In genomic region chr14:94963051-94963450, GRCh38 we compare ENCODE assay signal across 38 cellular contexts.
"Had no signal": no experiment of that assay in that cellular context is flagged by ENCODE, and none has a peak within 500 bp of the region (broad histone marks: within the 10 kb centered on the region; RNA-seq: fewer than 3 reads in every experiment).

No MANE protein-coding gene starts in this region.

- FAIRE-seq: TTC549 had no signal

- H3K36me3 Mint-ChIP-seq: activated CD8-positive, alpha-beta memory T cell treated with anti-CD3 and anti-CD28 coated beads, Interleukin-2, amount 10 ng/mL, durations not matched to agents 7 days and 5 days; activated naive CD4-positive, alpha-beta T cell treated with anti-CD3 and anti-CD28 coated beads, Interleukin-2, amount 10 ng/mL, durations not matched to agents 7 days and 5 days; activated naive CD4-positive, alpha-beta T cell treated with anti-CD3 and anti-CD28 coated beads, Interleukin-2, amount 50 U/mL, for 24 hours; activated naive CD8-positive, alpha-beta T cell; activated naive CD8-positive, alpha-beta T cell treated with anti-CD3 and anti-CD28 coated beads, Interleukin-2, amount 10 ng/mL, durations not matched to agents 7 days and 5 days; brain; WTC11 had no signal

- H3K36me3 ChIP-seq: ascending aorta, cardiac muscle cell, WERI-Rb-1 had no signal

- H3K9me3 ChIP-seq: ascending aorta had no signal

- H3K4me3 ChIP-seq: ascending aorta, cardiac muscle cell had no signal

- H3K27ac ChIP-seq: ascending aorta, cardiac muscle cell, WERI-Rb-1 had no signal

- H3K4me3 Mint-ChIP-seq: activated CD4-positive, alpha-beta memory T cell treated with anti-CD3 and anti-CD28 coated beads, Interleukin-2, amount 10 ng/mL, durations not matched to agents 7 days and 5 days; activated CD4-positive, alpha-beta T cell treated with anti-CD3 and anti-CD28 coated beads for 36 hours; activated CD4-positive, alpha-beta T cell treated with anti-CD3 and anti-CD28 coated beads, Interleukin-2, amount 10 ng/mL, durations not matched to agents 7 days and 5 days; activated CD8-positive, alpha-beta memory T cell treated with anti-CD3 and anti-CD28 coated beads, Interleukin-2, amount 10 ng/mL, durations not matched to agents 7 days and 5 days; activated CD8-positive, alpha-beta T cell treated with anti-CD3 and anti-CD28 coated beads, Interleukin-2, amount 10 ng/mL, durations not matched to agents 7 days and 5 days; activated naive CD4-positive, alpha-beta T cell treated with anti-CD3 and anti-CD28 coated beads, Interleukin-2, amount 10 ng/mL, durations not matched to agents 7 days and 5 days; activated naive CD4-positive, alpha-beta T cell treated with anti-CD3 and anti-CD28 coated beads, Interleukin-2, amount 50 U/mL, for 24 hours; activated naive CD8-positive, alpha-beta T cell; activated naive CD8-positive, alpha-beta T cell treated with anti-CD3 and anti-CD28 coated beads, Interleukin-2, amount 10 ng/mL, durations not matched to agents 7 days and 5 days; activated naive CD8-positive, alpha-beta T cell treated with anti-CD3 and anti-CD28 coated beads, Interleukin-2, amount 50 U/mL, for 24 hours; activated T-cell treated with anti-CD3 and anti-CD28 coated beads, Interleukin-2, amount 50 U/mL, for 24 hours; brain; T-helper 1 cell treated with Interleukin-12 subunit alpha and Interleukin-12 subunit beta and Interleukin-4 antibody, amounts not matched to agents 30 μg/mL and 1 μg/mL, for 36 hours; T-helper 2 cell treated with Interferon-gamma antibody and Interleukin-4, amounts not matched to agents 5 μg/mL and 100 μg/mL, for 36 hours; WTC11 had no signal

- H3K4me1 Mint-ChIP-seq: activated CD4-positive, alpha-beta memory T cell treated with anti-CD3 and anti-CD28 coated beads, Interleukin-2, amount 10 ng/mL, durations not matched to agents 7 days and 5 days; activated CD4-positive, alpha-beta T cell treated with anti-CD3 and anti-CD28 coated beads for 36 hours; activated CD4-positive, alpha-beta T cell treated with anti-CD3 and anti-CD28 coated beads, Interleukin-2, amount 10 ng/mL, durations not matched to agents 7 days and 5 days; activated CD8-positive, alpha-beta memory T cell treated with anti-CD3 and anti-CD28 coated beads, Interleukin-2, amount 10 ng/mL, durations not matched to agents 7 days and 5 days; activated naive CD4-positive, alpha-beta T cell treated with anti-CD3 and anti-CD28 coated beads, Interleukin-2, amount 10 ng/mL, durations not matched to agents 7 days and 5 days; activated naive CD4-positive, alpha-beta T cell treated with anti-CD3 and anti-CD28 coated beads, Interleukin-2, amount 50 U/mL, for 24 hours; activated naive CD8-positive, alpha-beta T cell treated with anti-CD3 and anti-CD28 coated beads, Interleukin-2, amount 10 ng/mL, durations not matched to agents 7 days and 5 days; activated naive CD8-positive, alpha-beta T cell treated with anti-CD3 and anti-CD28 coated beads, Interleukin-2, amount 50 U/mL, for 24 hours; brain had no signal

- H3K9me3 Mint-ChIP-seq: activated CD4-positive, alpha-beta memory T cell treated with anti-CD3 and anti-CD28 coated beads, Interleukin-2, amount 10 ng/mL, durations not matched to agents 7 days and 5 days; activated CD4-positive, alpha-beta T cell treated with anti-CD3 and anti-CD28 coated beads, Interleukin-2, amount 10 ng/mL, durations not matched to agents 7 days and 5 days; activated naive CD4-positive, alpha-beta T cell treated with anti-CD3 and anti-CD28 coated beads, Interleukin-2, amount 10 ng/mL, durations not matched to agents 7 days and 5 days; activated naive CD4-positive, alpha-beta T cell treated with anti-CD3 and anti-CD28 coated beads, Interleukin-2, amount 50 U/mL, for 24 hours; activated naive CD8-positive, alpha-beta T cell treated with anti-CD3 and anti-CD28 coated beads, Interleukin-2, amount 10 ng/mL, durations not matched to agents 7 days and 5 days; activated naive CD8-positive, alpha-beta T cell treated with anti-CD3 and anti-CD28 coated beads, Interleukin-2, amount 50 U/mL, for 24 hours; activated T-cell treated with anti-CD3 and anti-CD28 coated beads, Interleukin-2, amount 50 U/mL, for 24 hours; activated T-helper 2 cell treated with anti-CD3 and anti-CD28 coated beads, Interferon-gamma antibody, Interleukin-2, Interleukin-4, amounts not matched to agents 10 μg/mL and 5 μg/mL and 100 μg/mL, durations not matched to agents 14 hours and 24 hours and 36 hours; T-helper 1 cell treated with Interleukin-12 subunit alpha and Interleukin-12 subunit beta and Interleukin-4 antibody, amounts not matched to agents 30 μg/mL and 1 μg/mL, for 36 hours; T-helper 2 cell treated with Interferon-gamma antibody and Interleukin-4, amounts not matched to agents 5 μg/mL and 100 μg/mL, for 36 hours; WTC11 had no signal

- DNase-seq: activated CD4-positive, alpha-beta memory T cell treated with anti-CD3 and anti-CD28 coated beads, Interleukin-2, amount 10 ng/mL, durations not matched to agents 7 days and 5 days; activated CD4-positive, alpha-beta T cell treated with anti-CD3 and anti-CD28 coated beads for 1 hour; activated CD4-positive, alpha-beta T cell treated with anti-CD3 and anti-CD28 coated beads for 36 hours; activated CD4-positive, alpha-beta T cell treated with anti-CD3 and anti-CD28 coated beads for 48 hours; activated CD4-positive, alpha-beta T cell treated with anti-CD3 and anti-CD28 coated beads, Interleukin-2, amount 10 ng/mL, durations not matched to agents 7 days and 5 days; activated CD4-positive, alpha-beta T cell treated with anti-CD3 and anti-CD28 coated beads, Interleukin-2, amount 50 U/mL, for 48 hours; activated CD4-positive, CD25-positive, alpha-beta regulatory T cell; activated CD8-positive, alpha-beta memory T cell treated with anti-CD3 and anti-CD28 coated beads for 24 hours; activated CD8-positive, alpha-beta memory T cell treated with anti-CD3 and anti-CD28 coated beads, Interleukin-2, amount 10 ng/mL, durations not matched to agents 7 days and 5 days; activated CD8-positive, alpha-beta memory T cell treated with anti-CD3 and anti-CD28 coated beads, Interleukin-2, amount 50 U/mL, for 48 hours; activated CD8-positive, alpha-beta T cell treated with anti-CD3 and anti-CD28 coated beads, Interleukin-2, amount 10 ng/mL, durations not matched to agents 7 days and 5 days; activated effector memory CD4-positive, alpha-beta T cell treated with Interleukin-2 at 50 U/mL for 16 hours; activated gamma-delta T cell; activated naive CD4-positive, alpha-beta T cell treated with anti-CD3 and anti-CD28 coated beads, Interleukin-2, amount 10 ng/mL, durations not matched to agents 7 days and 5 days; activated naive CD4-positive, alpha-beta T cell treated with Interleukin-2 at 50 U/mL for 16 hours; activated naive CD8-positive, alpha-beta T cell treated with anti-CD3 and anti-CD28 coated beads, Interleukin-2, amount 10 ng/mL, durations not matched to agents 7 days and 5 days; activated naive CD8-positive, alpha-beta T cell treated with anti-CD3 and anti-CD28 coated beads, Interleukin-2, amount 50 U/mL, for 24 hours; activated T-cell treated with anti-CD3 and anti-CD28 coated beads, Interleukin-2, amount 50 U/mL, for 24 hours; activated T-cell treated with anti-CD3 and anti-CD28 coated beads, Interleukin-2, amount 50 U/mL, for 48 hours; amygdala; anterior cingulate cortex; central memory CD4-positive, alpha-beta T cell; SW 1271; T-helper 1 cell; T-helper 2 cell; T-helper 9 cell; WERI-Rb-1 had no signal

- H3K27ac Mint-ChIP-seq: activated CD4-positive, alpha-beta memory T cell treated with anti-CD3 and anti-CD28 coated beads, Interleukin-2, amount 10 ng/mL, durations not matched to agents 7 days and 5 days; activated CD4-positive, alpha-beta T cell treated with anti-CD3 and anti-CD28 coated beads for 36 hours; activated CD4-positive, alpha-beta T cell treated with anti-CD3 and anti-CD28 coated beads, Interleukin-2, amount 10 ng/mL, durations not matched to agents 7 days and 5 days; activated CD8-positive, alpha-beta memory T cell treated with anti-CD3 and anti-CD28 coated beads, Interleukin-2, amount 10 ng/mL, durations not matched to agents 7 days and 5 days; activated CD8-positive, alpha-beta T cell treated with anti-CD3 and anti-CD28 coated beads, Interleukin-2, amount 10 ng/mL, durations not matched to agents 7 days and 5 days; activated naive CD4-positive, alpha-beta T cell treated with anti-CD3 and anti-CD28 coated beads, Interleukin-2, amount 10 ng/mL, durations not matched to agents 7 days and 5 days; activated naive CD4-positive, alpha-beta T cell treated with anti-CD3 and anti-CD28 coated beads, Interleukin-2, amount 50 U/mL, for 24 hours; activated naive CD8-positive, alpha-beta T cell; activated naive CD8-positive, alpha-beta T cell treated with anti-CD3 and anti-CD28 coated beads, Interleukin-2, amount 10 ng/mL, durations not matched to agents 7 days and 5 days; activated naive CD8-positive, alpha-beta T cell treated with anti-CD3 and anti-CD28 coated beads, Interleukin-2, amount 50 U/mL, for 24 hours; activated T-cell treated with anti-CD3 and anti-CD28 coated beads, Interleukin-2, amount 50 U/mL, for 24 hours; activated T-helper 2 cell treated with anti-CD3 and anti-CD28 coated beads, Interferon-gamma antibody, Interleukin-2, Interleukin-4, amounts not matched to agents 10 μg/mL and 5 μg/mL and 100 μg/mL, durations not matched to agents 14 hours and 24 hours and 36 hours; brain; T-helper 1 cell treated with Interleukin-12 subunit alpha and Interleukin-12 subunit beta and Interleukin-4 antibody, amounts not matched to agents 30 μg/mL and 1 μg/mL, for 36 hours; T-helper 2 cell treated with Interferon-gamma antibody and Interleukin-4, amounts not matched to agents 5 μg/mL and 100 μg/mL, for 36 hours; WTC11 had no signal

- ATAC-seq: activated CD4-positive, alpha-beta T cell treated with anti-CD3 and anti-CD28 coated beads for 36 hours; activated CD4-positive, CD25-positive, alpha-beta regulatory T cell treated with anti-CD3 and anti-CD28 coated beads, Interleukin-2, amount 50 U/mL, for 24 hours; activated CD8-positive, alpha-beta memory T cell treated with anti-CD3 and anti-CD28 coated beads, Interleukin-2, amount 10 ng/mL, durations not matched to agents 7 days and 5 days; activated CD8-positive, alpha-beta T cell treated with anti-CD3 and anti-CD28 coated beads, Interleukin-2, amount 10 ng/mL, durations not matched to agents 7 days and 5 days; activated naive CD8-positive, alpha-beta T cell treated with anti-CD3 and anti-CD28 coated beads, Interleukin-2, amount 50 U/mL, for 24 hours; WTC11 had no signal

- H3K27me3 ChIP-seq: ascending aorta had no signal
